In the genomic region with DNA sequence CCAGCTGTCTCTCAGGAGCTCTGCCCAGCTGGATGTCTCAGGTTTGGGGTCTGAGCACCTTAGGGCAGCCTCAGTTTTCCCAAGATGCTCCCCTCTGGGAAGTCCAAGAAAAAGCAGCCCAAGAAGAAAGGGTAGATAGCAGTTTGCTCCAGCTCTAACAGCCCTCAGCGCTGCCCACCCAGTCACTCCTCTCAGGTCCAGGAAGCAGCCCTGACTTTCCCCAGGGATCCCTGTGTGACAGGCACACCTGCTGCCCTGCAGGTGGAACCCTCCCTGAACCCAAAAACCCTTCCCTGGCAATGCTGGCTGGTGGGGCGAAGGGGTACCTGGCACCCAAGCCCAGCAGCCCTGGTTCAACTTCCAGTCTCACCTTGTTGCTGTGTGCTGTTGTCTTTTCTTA, we compare ENCODE assay signal across 1 cellular context.
A peak's percentile ranks its signal among the peaks of the same experiment; 100 is the strongest.
TF ChIP-seq lines count a peak whose summit lies in the region.

No MANE protein-coding gene starts in this region.

TF ChIP-seq in GM12878, 131 proteins besides CTCF, POLR2A, EP300 and RAD21 (continued from another document):
- TF ChIP-seq IKZF2 (IDR thresholded peaks at IDR 0.05): peak in 1 of 2 experiments; percentile 42; a peak in 1 of 4 replicates
